ENCODE assay signal across 8 cellular contexts in genomic region chr1:93079685-93080141, GRCh38. TPM values are rescaled to one million over a fixed set of nuclear protein-coding genes. Genes with fewer than 3 reads are reported as not detected.
DNase-seq lines count a peak whose midpoint lies in the region; ATAC-seq and TF ChIP-seq lines count a peak whose summit lies in the region.

No MANE protein-coding gene starts in this region.

- H3K4me2 ChIP-seq in PC-9 = peak overlapping the region; percentile 89

- intact Hi-C loops in PC-9 (cut with micrococcal nuclease; ENCODE audit: unreplicated experiment) = loop anchor here (1.0 to 2.0 kb wide), 2 partner anchors 65 to 101 kb away; partner anchors contain the start of genes CCDC18 and TMED5

- peaks cover 6% of the 10 kb centered on the region; the same call in 1 of the 2 replicates for H3F3A ChIP-seq in PC-9 (ENCODE audit: insufficient read depth, low read depth)

- no peak for TF ChIP-seq CTCF in PC-9 (conservative IDR thresholded peaks at IDR 0.05)

- BruUV-seq in PC-9 (replicated peaks; lab: Mats Ljungman, UMichigan) = no TSS peak

- peaks cover 22% of the 10 kb centered on the region for H3K36me3 ChIP-seq in PC-9 (ENCODE audit: low read depth)

- H3K79me2 ChIP-seq in PC-9 (ENCODE audit: low read depth) = peaks cover 56% of the 10 kb centered on the region

- peak overlapping the region; percentile 87 for H3K4me3 ChIP-seq in PC-9

- no peaks in the 10 kb centered on the region for H3K9me3 ChIP-seq in PC-9 (ENCODE audit: insufficient read depth, low read depth)

- no peaks in the 10 kb centered on the region for H3K9me2 ChIP-seq in PC-9 (ENCODE audit: insufficient read depth)

- no peaks in the 10 kb centered on the region for H3K27me3 ChIP-seq in PC-9 (ENCODE audit: insufficient read depth, low read depth)

- peaks cover 31% of the 10 kb centered on the region for H4K20me1 ChIP-seq in PC-9 (ENCODE audit: insufficient read depth)

- peak overlapping the region; percentile 100 for H2AFZ ChIP-seq in PC-9

- POLR2A ChIA-PET in PC-9 (lab: Charles Lee; ENCODE audit: unreplicated experiment) = interaction anchor here (0.5 to 1.2 kb wide), 6 partner anchors 13 to 559 kb away, joined by 4 to 22 read pairs (median 6); no protein-coding TSS in a partner anchor

- CTCF ChIA-PET in PC-9 (lab: Charles Lee) = interaction anchor here (0.5 to 1.3 kb wide), 7 partner anchors 17 to 960 kb away, joined by 3 to 6 read pairs (median 3); no protein-coding TSS in a partner anchor

- H3K4me1 ChIP-seq in PC-9 (replicated peaks; ENCODE audit: insufficient read depth) = peaks cover 25% of the 10 kb centered on the region

- peak overlapping the region; percentile 58 for H3K27ac ChIP-seq in PC-9
- peak overlapping the region; percentile 89 for H3K27ac ChIP-seq in angular gyrus (ENCODE audit: low read depth, low read length)

- ATAC-seq in HG03175 (IDR thresholded peaks at IDR 0.05; ENCODE audit: unreplicated experiment) = no peak

- DNase-seq in activated gamma-delta T cell treated with Interleukin-2 at 50 U/mL for 16 hours (peak; percentile 7), activated gamma-delta T cell (lab: John Stamatoyannopoulos, UW) (no peak), PC-9 (no peak), hippocampal formation (lab: John Stamatoyannopoulos, UW) (peak; percentile 15 to 28), retina (peak; percentile 36), NCI-H187 (lab: John Stamatoyannopoulos, UW) (no peak)

RNA-seq across cellular contexts. Expression of gene MTF2, which starts 0.6 kb away (rescaled TPM):
- 31.7 and 38.6 TPM in 2 replicates for total RNA-seq in PC-9 (2021)

Comparison
In these comparisons a context has a peak if more than half of its experiments do, and no peak if none do; other contexts are left out.
1. DNase-seq: peak in activated gamma-delta T cell treated with Interleukin-2 at 50 U/mL for 16 hours (single experiment), hippocampal formation (2 of 2) and retina (single experiment); none in activated gamma-delta T cell (single experiment), PC-9 (0 of 2) and NCI-H187 (0 of 2).